ENCODE assay signal across 4 cellular contexts in genomic region chr1:107164901-107165300, GRCh38. TPM values are rescaled to one million over a fixed set of nuclear protein-coding genes. Genes with fewer than 3 reads are reported as not detected.
"Had no signal": no experiment of that assay in that cellular context is flagged by ENCODE, and none has a peak within 500 bp of the region (broad histone marks: within the 10 kb centered on the region; RNA-seq: fewer than 3 reads in every experiment).

No MANE protein-coding gene starts in this region.

RNA-seq across cellular contexts. Expression of gene NTNG1, which starts 24.1 kb away (rescaled TPM):
- total RNA-seq: HepG2, HT-29, RPMI7951, SJCRH30 had no signal
- polyA plus RNA-seq: HepG2 had no signal
